33 cellular contexts compared by ENCODE assay signal in the genomic region with DNA sequence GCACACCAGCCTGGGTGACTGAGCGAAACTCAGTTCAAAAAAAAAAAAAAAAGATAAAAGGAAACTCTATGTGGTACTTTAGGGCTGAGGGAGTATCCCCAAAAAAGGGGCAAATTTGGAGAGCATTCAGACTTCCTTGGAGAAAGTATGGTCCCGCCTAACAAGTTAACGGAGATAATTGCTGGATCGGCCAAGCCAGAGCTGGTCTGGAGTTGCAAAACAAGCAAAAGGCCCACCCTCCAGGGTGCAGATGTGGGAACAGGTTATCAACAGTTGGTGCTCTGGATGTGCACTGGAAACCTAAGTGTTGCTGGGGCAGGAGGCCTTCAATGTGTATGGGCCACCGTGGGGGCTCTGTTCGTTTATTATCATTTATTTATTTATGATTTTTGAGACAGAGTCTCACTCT. TPM values are rescaled to one million over a fixed set of nuclear protein-coding genes. Genes with fewer than 3 reads are reported as not detected.
DNase-seq lines count a peak whose midpoint lies in the region; ATAC-seq, FAIRE-seq and TF ChIP-seq lines count a peak whose summit lies in the region.
"Had no signal": no experiment of that assay in that cellular context is flagged by ENCODE, and none has a peak within 500 bp of the region (broad histone marks: within the 10 kb centered on the region; RNA-seq: fewer than 3 reads in every experiment).

No MANE protein-coding gene starts in this region.

- WGBS in mesenchymal stem cell = 88% methylated on average over 4 of the region's 6 CpGs
- WGBS in small intestine, 3 donors = 59 to 75% (median 70%) methylated on average over 6 of the region's 6 CpGs
- 59 to 73% (median 67%) methylated on average over 6 of the region's 6 CpGs for WGBS in heart left ventricle, 4 donors

- no peak overlapping the region for H2BK120ac ChIP-seq in mesenchymal stem cell (ENCODE audit: low read depth, low read length)

- H3K36me3 ChIP-seq in mesenchymal stem cell (ENCODE audit: control insufficient read depth in 1 of 2, insufficient read depth in 2 of 2, low read depth in 1 of 2, low read length in 2 of 2) = peaks cover 25 to 30% of the 10 kb centered on the region in 2 experiments
- H3K36me3 ChIP-seq in uterus = no peaks in the 10 kb centered on the region
- H3K36me3 ChIP-seq in small intestine (ENCODE audit: control insufficient read depth in 2 of 2, insufficient read depth in 2 of 2, low read length in 2 of 2) = peaks cover 0 to 6% of the 10 kb centered on the region in 2 donors
- peaks cover 0 to 35% (median 11%) of the 10 kb centered on the region in 9 donors for H3K36me3 ChIP-seq in heart left ventricle

- H3K4ac ChIP-seq in mesenchymal stem cell (ENCODE audit: low read depth in 1 of 2, low read length in 2 of 2) = no peak overlapping the region

- no peak overlapping the region for H3K23ac ChIP-seq in mesenchymal stem cell (ENCODE audit: low read length in 2 of 2)

- H3K27ac Mint-ChIP-seq in activated naive CD8-positive, alpha-beta T cell treated with anti-CD3 and anti-CD28 coated beads, Interleukin-2, amount 50 U/mL, for 24 hours = peak overlapping the region; percentile 39
- H3K27ac Mint-ChIP-seq in activated naive CD8-positive, alpha-beta T cell treated with anti-CD3 and anti-CD28 coated beads for 36 hours = no peak overlapping the region
- H3K27ac Mint-ChIP-seq: activated CD8-positive, alpha-beta memory T cell treated with anti-CD3 and anti-CD28 coated beads, Interleukin-2, amount 10 ng/mL, durations not matched to agents 7 days and 5 days had no signal

- H3K14ac ChIP-seq in mesenchymal stem cell (ENCODE audit: low read length in 2 of 2) = no peak overlapping the region

- H3K4me1 ChIP-seq in mesenchymal stem cell (ENCODE audit: control insufficient read depth, insufficient read depth, low read depth, low read length) (peaks cover 21% of the 10 kb centered on the region), uterus (peaks cover 14 to 16% of the 10 kb centered on the region in 2 donors), small intestine (ENCODE audit: control insufficient read depth in 2 of 2, insufficient read depth in 1 of 2, low read depth in 1 of 2, low read length in 1 of 2) (no peaks in the 10 kb centered on the region), heart left ventricle (peaks cover 7 to 29% (median 21%) of the 10 kb centered on the region in 12 donors)

- TF ChIP-seq CTCF in RWPE1 (conservative IDR thresholded peaks at IDR 0.05; ENCODE audit: low read depth) (no peak), uterus (IDR thresholded peaks at IDR 0.05) (no peak), heart left ventricle (IDR thresholded peaks at IDR 0.05) (no peak)

- CTCF ChIA-PET in RWPE1 (lab: Yijun Ruan, JAX) = interaction anchor here (0.6 to 3.5 kb wide), 3 partner anchors 19 to 654 kb away, joined by 4 to 21 read pairs (median 5); no protein-coding TSS in a partner anchor

- no peak overlapping the region for H3K18ac ChIP-seq in mesenchymal stem cell (ENCODE audit: low read depth in 1 of 2, low read length in 2 of 2)

- peaks cover 17% of the 10 kb centered on the region for H3K4me1 Mint-ChIP-seq in activated naive CD8-positive, alpha-beta T cell treated with anti-CD3 and anti-CD28 coated beads, Interleukin-2, amount 50 U/mL, for 24 hours
- peaks cover 15% of the 10 kb centered on the region for H3K4me1 Mint-ChIP-seq in activated naive CD8-positive, alpha-beta T cell treated with anti-CD3 and anti-CD28 coated beads for 36 hours

- H3K9me3 Mint-ChIP-seq in activated naive CD8-positive, alpha-beta T cell treated with anti-CD3 and anti-CD28 coated beads, Interleukin-2, amount 50 U/mL, for 24 hours = no peaks in the 10 kb centered on the region
- no peaks in the 10 kb centered on the region for H3K9me3 Mint-ChIP-seq in activated naive CD8-positive, alpha-beta T cell treated with anti-CD3 and anti-CD28 coated beads for 36 hours
- H3K9me3 Mint-ChIP-seq: stimulated activated naive CD8-positive, alpha-beta T cell treated with anti-CD3 and anti-CD28 coated beads, Interleukin-15, amount 100 ng/mL, for 72 hours had no signal

- no peak for TF ChIP-seq POLR2A in uterus (IDR thresholded peaks at IDR 0.05)
- TF ChIP-seq POLR2A in heart left ventricle (IDR thresholded peaks at IDR 0.05) = no peak

- intact Hi-C loops in uterus (cut with DNase I; ENCODE audit: low total_unique reads) (no loop called here), heart left ventricle (cut with DNase I) (loop anchor here in 2 of 10 donors (10.0 kb wide), 2 partner anchors 113 to 123 kb away; partner anchors contain the start of genes GDF15 (in 1 of the 2) and LRRC25 (in 1 of the 2))

- H3K27me3 ChIP-seq in mesenchymal stem cell (ENCODE audit: control insufficient read depth in 1 of 2, insufficient read depth in 1 of 2, low read length in 2 of 2) (no peaks in the 10 kb centered on the region), uterus (no peaks in the 10 kb centered on the region), small intestine (ENCODE audit: control insufficient read depth in 2 of 2, insufficient read depth in 2 of 2, low read length in 2 of 2) (no peaks in the 10 kb centered on the region), heart left ventricle (no peaks in the 10 kb centered on the region)
- H3K27me3 ChIP-seq: BLaER1, hepatocyte, neutrophil, thyroid gland had no signal

- H3K79me1 ChIP-seq in mesenchymal stem cell (replicated peaks; ENCODE audit: low read length, poor library complexity, severe bottlenecking) = peaks cover 8% of the 10 kb centered on the region

- no peak overlapping the region for H3K9ac ChIP-seq in mesenchymal stem cell (ENCODE audit: low read length)
- H3K9ac ChIP-seq: BLaER1 had no signal

- no peak for ATAC-seq in activated naive CD8-positive, alpha-beta T cell treated with anti-CD3 and anti-CD28 coated beads, Interleukin-2, amount 50 U/mL, for 24 hours
- ATAC-seq in heart left ventricle = no peak
- ATAC-seq: activated CD8-positive, alpha-beta memory T cell treated with anti-CD3 and anti-CD28 coated beads, Interleukin-2, amount 10 ng/mL, durations not matched to agents 7 days and 5 days; esophagus mucosa; stimulated activated naive CD8-positive, alpha-beta T cell treated with anti-CD3 and anti-CD28 coated beads, Interleukin-15, amount 100 ng/mL, for 72 hours had no signal

- no peak overlapping the region for H2AFZ ChIP-seq in mesenchymal stem cell (ENCODE audit: low read depth, low read length)
- H2AFZ ChIP-seq: hepatocyte, PC-9 had no signal

- no peak overlapping the region for H2AK5ac ChIP-seq in mesenchymal stem cell (ENCODE audit: low read length, severe bottlenecking)

- no peak overlapping the region for H3K4me2 ChIP-seq in mesenchymal stem cell (ENCODE audit: low read length, poor library complexity, severe bottlenecking)
- H3K4me2 ChIP-seq: BLaER1, hepatocyte had no signal

- H3K27me3 Mint-ChIP-seq in activated naive CD8-positive, alpha-beta T cell treated with anti-CD3 and anti-CD28 coated beads, Interleukin-2, amount 50 U/mL, for 24 hours = no peaks in the 10 kb centered on the region
- no peaks in the 10 kb centered on the region for H3K27me3 Mint-ChIP-seq in activated naive CD8-positive, alpha-beta T cell treated with anti-CD3 and anti-CD28 coated beads for 36 hours
- H3K27me3 Mint-ChIP-seq: activated CD8-positive, alpha-beta memory T cell treated with anti-CD3 and anti-CD28 coated beads, Interleukin-2, amount 10 ng/mL, durations not matched to agents 7 days and 5 days; stimulated activated naive CD8-positive, alpha-beta T cell treated with anti-CD3 and anti-CD28 coated beads, Interleukin-15, amount 100 ng/mL, for 72 hours had no signal

- no peak overlapping the region for H2BK12ac ChIP-seq in mesenchymal stem cell (ENCODE audit: low read length in 2 of 2)

- FAIRE-seq in small intestine (lab: Jason Lieb, UNC) = no peak
- FAIRE-seq: bronchial epithelial cell, frontal cortex, GM12892 had no signal

- no peak overlapping the region for H2BK5ac ChIP-seq in mesenchymal stem cell (ENCODE audit: low read depth, low read length, poor library complexity, severe bottlenecking)

- no peak overlapping the region for H3K4me3 Mint-ChIP-seq in activated naive CD8-positive, alpha-beta T cell treated with anti-CD3 and anti-CD28 coated beads, Interleukin-2, amount 50 U/mL, for 24 hours
- H3K4me3 Mint-ChIP-seq in activated naive CD8-positive, alpha-beta T cell treated with anti-CD3 and anti-CD28 coated beads for 36 hours = no peak overlapping the region
- H3K4me3 Mint-ChIP-seq: activated CD8-positive, alpha-beta memory T cell treated with anti-CD3 and anti-CD28 coated beads, Interleukin-2, amount 10 ng/mL, durations not matched to agents 7 days and 5 days; stimulated activated naive CD8-positive, alpha-beta T cell treated with anti-CD3 and anti-CD28 coated beads, Interleukin-15, amount 100 ng/mL, for 72 hours had no signal

- H3K36me3 Mint-ChIP-seq in activated naive CD8-positive, alpha-beta T cell treated with anti-CD3 and anti-CD28 coated beads, Interleukin-2, amount 50 U/mL, for 24 hours (ENCODE audit: low read depth) = peaks cover 3% of the 10 kb centered on the region
- H3K36me3 Mint-ChIP-seq in activated naive CD8-positive, alpha-beta T cell treated with anti-CD3 and anti-CD28 coated beads for 36 hours = peaks cover 4% of the 10 kb centered on the region

- POLR2A ChIA-PET in RWPE1 (lab: Yijun Ruan, JAX; ENCODE audit: low non-redundant PET) = interaction anchor here (0.5 kb wide), 1 partner anchor 180 kb away, joined by 6 read pairs; no protein-coding TSS in a partner anchor

- H3K9me3 ChIP-seq in mesenchymal stem cell (ENCODE audit: control insufficient read depth, low read length) (no peaks in the 10 kb centered on the region), uterus (no peaks in the 10 kb centered on the region), small intestine (ENCODE audit: control insufficient read depth, low read depth) (no peaks in the 10 kb centered on the region), heart left ventricle (no peaks in the 10 kb centered on the region)
- H3K9me3 ChIP-seq: BLaER1, neutrophil, prostate gland, thyroid gland had no signal

- H4K8ac ChIP-seq in mesenchymal stem cell (ENCODE audit: low read length) = no peak overlapping the region

- H3K4me3 ChIP-seq in mesenchymal stem cell (ENCODE audit: insufficient read depth in 1 of 2, low read depth in 1 of 2, low read length in 2 of 2) (no peak overlapping the region), uterus (no peak overlapping the region), small intestine (ENCODE audit: low read depth in 1 of 2, low read length in 2 of 2) (no peak overlapping the region), heart left ventricle (no peak overlapping the region)
- H3K4me3 ChIP-seq: BLaER1, coronary artery, hepatocyte, lung, PC-9, prostate gland, thyroid gland had no signal

- H2BK15ac ChIP-seq in mesenchymal stem cell (ENCODE audit: low read depth, poor library complexity, severe bottlenecking) = no peak overlapping the region

- H3K27ac ChIP-seq in RWPE1 (peak overlapping the region; percentile 99), mesenchymal stem cell (ENCODE audit: low read length, poor library complexity, severe bottlenecking) (no peak overlapping the region), uterus (peak overlapping the region; percentile 0 to 24), small intestine (ENCODE audit: low read depth in 1 of 2, low read length in 1 of 2) (no peak overlapping the region), heart left ventricle (no peak overlapping the region)
- H3K27ac ChIP-seq: BLaER1, coronary artery, hepatocyte, neutrophil, prostate gland, thyroid gland had no signal

- H4K91ac ChIP-seq in mesenchymal stem cell (ENCODE audit: low read length) = no peak overlapping the region

- no peak for DNase-seq in activated naive CD8-positive, alpha-beta T cell treated with anti-CD3 and anti-CD28 coated beads, Interleukin-2, amount 50 U/mL, for 24 hours
- no peak for DNase-seq in activated naive CD8-positive, alpha-beta T cell treated with anti-CD3 and anti-CD28 coated beads for 36 hours
- DNase-seq in RWPE1 (ENCODE audit: low spot score) (no peak), mesenchymal stem cell (peak; percentile 86), uterus (peak in 1 of 2 donors; percentile 57), small intestine (no peak), heart left ventricle (no peak), NCI-H510A treated with DMSO at 0.1 percent for 48 hours (lab: John Stamatoyannopoulos, UW) (no peak)
- DNase-seq: ACHN; activated CD4-positive, CD25-positive, alpha-beta regulatory T cell; activated CD8-positive, alpha-beta memory T cell treated with anti-CD3 and anti-CD28 coated beads, Interleukin-2, amount 10 ng/mL, durations not matched to agents 7 days and 5 days; activated naive CD4-positive, alpha-beta T cell treated with anti-CD3 and anti-CD28 coated beads, Interleukin-2, amount 50 U/mL, for 16 hours; anterior cingulate cortex; EL; GOT3; NCI-H1092; NCI-H1694 treated with DMSO at 0.1 percent for 48 hours; NCI-H2171 treated with DMSO at 0.1 percent for 48 hours; NCI-H524 treated with DMSO at 0.1 percent for 48 hours; SHP77; stimulated activated naive CD8-positive, alpha-beta T cell treated with anti-CD3 and anti-CD28 coated beads, Interleukin-15, amount 100 ng/mL, for 72 hours; thyroid gland had no signal

RNA-seq across cellular contexts. Expression of gene IQCN, which starts 2.8 kb away (rescaled TPM):
- total RNA-seq in activated naive CD8-positive, alpha-beta T cell treated with anti-CD3 and anti-CD28 coated beads for 36 hours = under 1 TPM; 0.29 to 0.32 TPM
- polyA plus RNA-seq in mesenchymal stem cell (2013, experiment 1 of 2) = 0.30 TPM
- polyA plus RNA-seq in mesenchymal stem cell (2013, experiment 2 of 2) = 0.33 TPM
- total RNA-seq in uterus (10 to 100 TPM in 1 of 4 donors, 1 to 10 TPM in 3; 1.0 to 41.1 (median 3.0) TPM), heart left ventricle (1 to 10 TPM in 4 of 9 donors, under 1 TPM in 5; 0.24 to 2.4 (median 0.75) TPM)
- polyA plus RNA-seq in small intestine (10 to 100 TPM in 1 of 3 donors, 1 to 10 TPM in 2; 1.5 to 15.2 (median 5.4) TPM), heart left ventricle (1 to 10 TPM in 1 of 2 donors, under 1 TPM in 1; 0.28 to 2.8 TPM)
- total RNA-seq: bronchial epithelial cell had no signal

RNA-seq across cellular contexts. Expression of gene JUND, which starts 10.0 kb away (rescaled TPM):
- 100 to 1,000 TPM; 379 to 398 TPM for total RNA-seq in activated naive CD8-positive, alpha-beta T cell treated with anti-CD3 and anti-CD28 coated beads for 36 hours
- 173 TPM for polyA plus RNA-seq in mesenchymal stem cell (2013, experiment 1 of 2)
- 178 TPM for polyA plus RNA-seq in mesenchymal stem cell (2013, experiment 2 of 2)
- total RNA-seq in uterus = 100 to 1,000 TPM; 152 to 386 (median 290) TPM
- 100 to 1,000 TPM; 129 to 211 (median 159) TPM for polyA plus RNA-seq in small intestine
- 100 to 1,000 TPM in 7 of 9 donors, 10 to 100 TPM in 2; 80.2 to 352 (median 137) TPM for total RNA-seq in heart left ventricle
- 100 to 1,000 TPM; 114 to 236 TPM for polyA plus RNA-seq in heart left ventricle

RNA-seq across cellular contexts. Expression of gene PDE4C, which starts 45.2 kb away (rescaled TPM):
- not detected for total RNA-seq in activated naive CD8-positive, alpha-beta T cell treated with anti-CD3 and anti-CD28 coated beads for 36 hours
- 0.04 TPM for polyA plus RNA-seq in mesenchymal stem cell (2013, experiment 1 of 2)
- not detected for polyA plus RNA-seq in mesenchymal stem cell (2013, experiment 2 of 2)
- total RNA-seq in uterus = 1 to 10 TPM in 2 of 4 donors, not detected in 2; 1.7 to 3.3 TPM
- 1 to 10 TPM in 1 of 3 donors, not detected in 2; 1.1 TPM for polyA plus RNA-seq in small intestine
- total RNA-seq in heart left ventricle = 1 to 10 TPM in 5 of 9 donors, under 1 TPM in 3, not detected in 1; 0.16 to 3.6 (median 1.1) TPM
- polyA plus RNA-seq in heart left ventricle = 1 to 10 TPM in 1 of 2 donors, under 1 TPM in 1; 0.82 to 4.6 TPM

RNA-seq across cellular contexts. Expression of gene LSM4, which starts 51.4 kb away (rescaled TPM):
- total RNA-seq in activated naive CD8-positive, alpha-beta T cell treated with anti-CD3 and anti-CD28 coated beads for 36 hours = 100 to 1,000 TPM; 419 to 435 TPM
- 97.6 TPM for polyA plus RNA-seq in mesenchymal stem cell (2013, experiment 1 of 2)
- 98.6 TPM for polyA plus RNA-seq in mesenchymal stem cell (2013, experiment 2 of 2)
- total RNA-seq in uterus = 100 to 1,000 TPM in 1 of 4 donors, 10 to 100 TPM in 2, 1 to 10 TPM in 1; 8.8 to 120 (median 64.2) TPM
- 100 to 1,000 TPM; 166 to 269 (median 206) TPM for polyA plus RNA-seq in small intestine
- total RNA-seq in heart left ventricle = 100 to 1,000 TPM in 5 of 9 donors, 10 to 100 TPM in 4; 65.8 to 167 (median 101) TPM
- 100 to 1,000 TPM; 127 to 171 TPM for polyA plus RNA-seq in heart left ventricle

Comparison
In these comparisons a context has a peak if more than half of its experiments do, and no peak if none do; other contexts are left out.
1. H3K27ac ChIP-seq: peak in RWPE1 (single experiment) and uterus (2 of 2); none in mesenchymal stem cell (single experiment), small intestine (0 of 2) and heart left ventricle (0 of 12).